9 cellular contexts compared by ENCODE assay signal in the genomic region with DNA sequence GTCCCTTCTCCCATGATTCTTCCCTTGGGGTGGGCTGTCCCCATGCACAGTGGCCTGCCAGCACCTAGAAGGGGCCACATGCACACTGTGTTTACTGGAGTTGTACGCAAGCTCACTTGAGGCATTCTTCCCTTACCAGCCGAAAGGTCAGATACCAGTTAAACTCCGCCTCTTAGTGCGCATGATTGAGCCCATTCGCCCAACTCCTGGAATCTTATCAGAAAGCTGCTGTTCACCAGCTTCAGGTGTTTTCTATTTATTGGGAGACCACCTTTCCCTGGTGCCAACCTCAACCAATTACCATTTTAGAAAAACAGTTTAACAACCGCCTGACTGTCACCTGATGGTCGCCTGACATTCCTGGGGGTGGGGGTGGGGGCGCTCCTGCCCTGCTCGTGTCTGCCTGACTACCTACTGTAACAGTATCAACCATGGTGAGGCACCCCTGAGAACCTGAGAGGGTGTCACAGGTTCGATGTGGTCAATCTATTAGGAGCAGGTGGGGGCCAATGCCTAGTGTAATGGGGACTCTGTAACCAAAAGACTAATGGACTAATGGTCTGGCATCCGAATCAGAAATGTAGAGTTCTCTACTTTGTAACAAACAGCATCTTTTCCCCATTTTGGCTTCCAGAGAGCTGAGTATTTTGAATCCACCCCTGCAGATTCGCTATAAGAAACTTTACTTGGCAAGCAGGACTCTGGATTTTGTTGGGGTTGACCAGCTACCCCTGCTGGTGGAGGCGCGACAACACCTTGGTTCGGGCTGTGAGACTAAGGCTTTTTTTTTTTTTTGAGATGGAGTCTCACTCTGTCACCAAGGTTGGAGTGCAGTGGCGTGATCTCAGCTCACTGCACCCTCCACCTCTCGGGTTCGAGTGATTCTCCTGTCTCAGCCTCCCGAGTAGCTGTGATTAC. TPM values are rescaled to one million over a fixed set of nuclear protein-coding genes. Genes with fewer than 3 reads are reported as not detected.
A peak's percentile ranks its signal among the peaks of the same experiment; 100 is the strongest.
DNase-seq lines count a peak whose midpoint lies in the region; ATAC-seq and TF ChIP-seq lines count a peak whose summit lies in the region.
"Had no signal": no experiment of that assay in that cellular context is flagged by ENCODE, and none has a peak within 500 bp of the region (broad histone marks: within the 10 kb centered on the region; RNA-seq: fewer than 3 reads in every experiment).

No MANE protein-coding gene starts in this region.

- TF ChIP-seq CTCF in CD14-positive monocyte (IDR thresholded peaks at IDR 0.05) (peak; percentile 30), adrenal gland (IDR thresholded peaks at IDR 0.05) (peak; percentile 18 to 58 (median 50))

- H3K4me3 Mint-ChIP-seq in CD14-positive monocyte, result no peak overlapping the region
- H3K4me3 Mint-ChIP-seq in immature natural killer cell, result no peak overlapping the region

- no peaks in the 10 kb centered on the region for H3K9me3 Mint-ChIP-seq in CD14-positive monocyte
- no peaks in the 10 kb centered on the region for H3K9me3 Mint-ChIP-seq in immature natural killer cell

- H3K27me3 ChIP-seq in HAP-1 (ENCODE audit: low read depth) (no peaks in the 10 kb centered on the region), adrenal gland (peaks cover 9% of the 10 kb centered on the region)
- H3K27me3 ChIP-seq: neutrophil had no signal

- in situ Hi-C loops in HAP-1 (cut with MboI; ENCODE audit: low sequenced_read_pairs) (no loop called here), SK-MEL-5 (cut with HindIII; ENCODE audit: low pct_unique_long_range_greater_than_20kb, low sequenced_read_pairs) (no loop called here)

- no peak overlapping the region for H3K27ac ChIP-seq in adrenal gland
- H3K27ac ChIP-seq: neutrophil had no signal

- H3K27me3 Mint-ChIP-seq in CD14-positive monocyte (ENCODE audit: low read depth in 3 of 3), result peaks cover 0 to 17% (median 0%) of the 10 kb centered on the region in 3 donors
- H3K27me3 Mint-ChIP-seq in immature natural killer cell (ENCODE audit: low read depth in 3 of 3), result peaks cover 4 to 12% (median 7%) of the 10 kb centered on the region in 3 donors

- H3K9me3 ChIP-seq in HAP-1, result no peaks in the 10 kb centered on the region
- H3K9me3 ChIP-seq in adrenal gland (replicated peaks in 1 of 3), result no peaks in the 10 kb centered on the region
- H3K9me3 ChIP-seq: neutrophil had no signal

- no peaks in the 10 kb centered on the region for H3K4me1 Mint-ChIP-seq in CD14-positive monocyte
- H3K4me1 Mint-ChIP-seq in immature natural killer cell, result no peaks in the 10 kb centered on the region

- H3K4me3 ChIP-seq in HAP-1, result no peak overlapping the region
- no peak overlapping the region for H3K4me3 ChIP-seq in adrenal gland

- WGBS in adrenal gland, 4 donors, result 37 to 100% (median 42%) methylated on average over 2 to 19 of the region's 19 CpGs

- H3K27ac Mint-ChIP-seq in CD14-positive monocyte, result no peak overlapping the region
- no peak overlapping the region for H3K27ac Mint-ChIP-seq in immature natural killer cell

- H3K36me3 Mint-ChIP-seq in CD14-positive monocyte, result no peaks in the 10 kb centered on the region
- no peaks in the 10 kb centered on the region for H3K36me3 Mint-ChIP-seq in immature natural killer cell

- ATAC-seq in GM19395 (IDR thresholded peaks at IDR 0.05; ENCODE audit: unreplicated experiment), result no peak

- peak; percentile 45 for DNase-seq in CD14-positive monocyte (ENCODE audit: low spot score)
- DNase-seq in HAP-1 (ENCODE audit: low spot score in 2 of 2), result peak; percentile 51 to 78
- peak; percentile 85 for DNase-seq in SK-MEL-5 (ENCODE audit: low read depth, low spot score)
- DNase-seq in adrenal gland, result peak in 6 of 7 donors; percentile 59 to 79 (median 62)
- DNase-seq in immature natural killer cell, result peak; percentile 24 to 38 (median 37)
- peak; percentile 19 for DNase-seq in stimulated activated CD4-positive, alpha-beta T cell treated with anti-CD3 and anti-CD28 coated beads, Interleukin-2, amount 100 ng/mL, for 4 hours (ENCODE audit: low read depth)
- no peak for DNase-seq in dedifferentiated amniotic fluid mesenchymal stem cell (ENCODE audit: extremely low spot score)

- intact Hi-C loops in CD14-positive monocyte (cut with micrococcal nuclease), result no loop called here
- intact Hi-C loops in adrenal gland (cut with DNase I), result no loop called here

- H3K36me3 ChIP-seq in HAP-1 (replicated peaks) (no peaks in the 10 kb centered on the region), adrenal gland (replicated peaks in 1 of 2) (no peaks in the 10 kb centered on the region)
- H3K36me3 ChIP-seq: neutrophil had no signal

- H3K4me1 ChIP-seq in HAP-1, result peaks cover 13% of the 10 kb centered on the region
- H3K4me1 ChIP-seq in adrenal gland (replicated peaks in 1 of 2), result peaks cover 0 to 3% of the 10 kb centered on the region in 2 donors

- no peak for TF ChIP-seq POLR2A in adrenal gland (IDR thresholded peaks at IDR 0.05)

RNA-seq across cellular contexts. Expression of a gene that starts 58.3 kb away (rescaled TPM):
- polyA plus RNA-seq in CD14-positive monocyte (not detected), adrenal gland (under 1 TPM; 0.10 to 0.20 (median 0.16) TPM), immature natural killer cell (not detected)
- total RNA-seq in SK-MEL-5 (2014; rRNA removed; shearing (Covaris generic)), result 0.24 TPM in 1 of 2 replicates, not detected in the other
- not detected in 2 replicates for polyA plus RNA-seq in SK-MEL-5 (2015; cell fraction: cytosol; rRNA removed)
- 0.07 TPM in 1 of 2 replicates, not detected in the other for polyA plus RNA-seq in SK-MEL-5 (2015; cell fraction: nucleus; rRNA removed)
- under 1 TPM in 4 of 8 donors, not detected in 4; 0.14 to 0.27 (median 0.25) TPM for total RNA-seq in adrenal gland
